Comparison of ENCODE assay signal across 1 cellular context in genomic region chr16:56212144-56212543, GRCh38.
TF ChIP-seq lines count a peak whose summit lies in the region.

No MANE protein-coding gene starts in this region.

TF ChIP-seq in HepG2, 621 proteins besides CTCF, POLR2A, EP300 and RAD21:
- no peak for TF ChIP-seq MTERF4 (CRISPR knock-in tag; IDR thresholded peaks at IDR 0.05)
- TF ChIP-seq KLF15 (CRISPR knock-in tag; IDR thresholded peaks at IDR 0.05; ENCODE audit: borderline replicate concordance): no peak
- TF ChIP-seq PRDM15 (CRISPR knock-in tag; IDR thresholded peaks at IDR 0.05): no peak
- no peak for TF ChIP-seq FOXA1 (IDR thresholded peaks at IDR 0.05)
- no peak for TF ChIP-seq FOXA1 (CRISPR knock-in tag; IDR thresholded peaks at IDR 0.05)
- TF ChIP-seq RXRA (CRISPR knock-in tag; IDR thresholded peaks at IDR 0.05): no peak
- no peak for TF ChIP-seq PLSCR1 (CRISPR knock-in tag; IDR thresholded peaks at IDR 0.05; ENCODE audit: borderline replicate concordance)
- no peak for TF ChIP-seq PAF1 (CRISPR knock-in tag; IDR thresholded peaks at IDR 0.05)
- no peak for TF ChIP-seq ZNF678 (CRISPR knock-in tag; IDR thresholded peaks at IDR 0.05)
- no peak for TF ChIP-seq ZBTB25 (CRISPR knock-in tag; IDR thresholded peaks at IDR 0.05)
- no peak for TF ChIP-seq NFKB2 (CRISPR knock-in tag; IDR thresholded peaks at IDR 0.05; ENCODE audit: borderline replicate concordance)
- no peak for TF ChIP-seq NFRKB (IDR thresholded peaks at IDR 0.05)
- TF ChIP-seq ZNF503 (CRISPR knock-in tag; IDR thresholded peaks at IDR 0.05): no peak
TF ChIP-seq in HepG2: peak in this region for 0.
